In the genomic region with DNA sequence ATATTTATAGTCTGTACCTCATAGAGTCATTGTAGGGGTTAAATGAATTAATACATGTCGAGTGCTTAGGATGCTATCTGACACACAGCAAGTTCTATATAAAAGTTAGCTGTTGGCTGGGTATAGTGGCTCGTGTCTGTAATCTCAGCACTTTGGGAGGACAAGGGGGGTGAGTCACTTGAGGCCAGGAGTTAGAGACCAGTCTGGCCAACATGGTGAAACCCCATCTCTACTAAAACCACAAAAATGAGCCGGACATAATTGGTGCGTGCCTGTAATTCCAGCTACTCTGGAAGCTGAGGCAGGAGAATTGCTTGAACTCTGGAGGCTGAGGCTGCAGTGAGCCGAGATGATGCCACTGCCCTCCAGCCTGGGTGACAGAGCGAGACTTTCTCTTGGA, we compare ENCODE assay signal across 1 cellular context.
TF ChIP-seq lines count a peak whose summit lies in the region.

No MANE protein-coding gene starts in this region.

TF ChIP-seq in SK-N-SH, 30 proteins besides CTCF, POLR2A, EP300 and RAD21 (continued from another document):
- no peak for TF ChIP-seq REST (IDR thresholded peaks at IDR 0.05; ENCODE audit: low read depth, low read length)
